8 cellular contexts compared by ENCODE assay signal in genomic region chr4:7045961-7046921, GRCh38. TPM values are rescaled to one million over a fixed set of nuclear protein-coding genes. Genes with fewer than 3 reads are reported as not detected.
A peak's percentile ranks its signal among the peaks of the same experiment; 100 is the strongest.
DNase-seq lines count a peak whose midpoint lies in the region; ATAC-seq and TF ChIP-seq lines count a peak whose summit lies in the region.

No MANE protein-coding gene starts in this region.

- 79% methylated on average over 23 of the region's 23 CpGs for WGBS in prostate gland

- POLR2A ChIA-PET in activated CD4-positive, alpha-beta memory T cell treated with anti-CD3 and anti-CD28 coated beads, Interleukin-2, amount 10 ng/mL, durations not matched to agents 7 days and 5 days (lab: Charles Lee), result interaction anchor here (1.1 to 11.9 kb wide), 4 partner anchors 13 to 405 kb away, joined by 3 to 187 read pairs (median 4); partner anchors contain the start of genes GRPEL1 and MRFAP1

- H3K36me3 ChIP-seq in prostate gland, result no peaks in the 10 kb centered on the region

- H3K27me3 Mint-ChIP-seq in activated CD4-positive, alpha-beta memory T cell treated with anti-CD3 and anti-CD28 coated beads, Interleukin-2, amount 10 ng/mL, durations not matched to agents 7 days and 5 days, result peaks cover 10% of the 10 kb centered on the region
- H3K27me3 Mint-ChIP-seq in nephron progenitor cell (ENCODE audit: low read depth, poor library complexity), result peaks cover 12% of the 10 kb centered on the region

- CTCF ChIA-PET in activated CD4-positive, alpha-beta memory T cell treated with anti-CD3 and anti-CD28 coated beads, Interleukin-2, amount 10 ng/mL, durations not matched to agents 7 days and 5 days (lab: Charles Lee), result interaction anchor here (1.3 to 7.0 kb wide), 3 partner anchors 23 to 72 kb away, joined by 3 to 127 read pairs (median 4); partner anchors contain the start of gene GRPEL1

- no peak overlapping the region for H3K27ac ChIP-seq in prostate gland

- peaks cover 28% of the 10 kb centered on the region for H3K4me1 ChIP-seq in prostate gland (replicated peaks)

- TF ChIP-seq CTCF in nephron progenitor cell (IDR thresholded peaks at IDR 0.05) (no peak), prostate gland (IDR thresholded peaks at IDR 0.05) (no peak)

- H3K27ac Mint-ChIP-seq in activated CD4-positive, alpha-beta memory T cell treated with anti-CD3 and anti-CD28 coated beads, Interleukin-2, amount 10 ng/mL, durations not matched to agents 7 days and 5 days, result peak overlapping the region; percentile 19
- peak overlapping the region; percentile 76 for H3K27ac Mint-ChIP-seq in nephron progenitor cell

- peak overlapping the region in 1 of 2 donors; percentile 1 for H3K4me3 ChIP-seq in prostate gland

- DNase-seq in GF-D8 (lab: John Stamatoyannopoulos, UW) (peak; percentile 48), nephron progenitor cell (no peak), prostate gland (ENCODE audit: low spot score) (no peak), HuH-7 (ENCODE audit: low spot score) (no peak)
- DNase-seq in activated CD4-positive, alpha-beta memory T cell treated with anti-CD3 and anti-CD28 coated beads, Interleukin-2, amount 10 ng/mL, durations not matched to agents 7 days and 5 days, result no peak

- ATAC-seq in GM21619 (IDR thresholded peaks at IDR 0.05; ENCODE audit: unreplicated experiment), result peak; percentile 26
- no peak for ATAC-seq in GM19324 (IDR thresholded peaks at IDR 0.05; ENCODE audit: low FRiP score, unreplicated experiment)
- no peak for ATAC-seq in esophagus mucosa

- H3K27me3 ChIP-seq in prostate gland (replicated peaks; ENCODE audit: insufficient read depth), result no peaks in the 10 kb centered on the region

- H3K9me3 ChIP-seq in prostate gland, result no peaks in the 10 kb centered on the region

- no peak overlapping the region for H3K4me3 Mint-ChIP-seq in activated CD4-positive, alpha-beta memory T cell treated with anti-CD3 and anti-CD28 coated beads, Interleukin-2, amount 10 ng/mL, durations not matched to agents 7 days and 5 days
- peak overlapping the region; percentile 86 for H3K4me3 Mint-ChIP-seq in nephron progenitor cell

- peaks cover 57% of the 10 kb centered on the region for H3K4me1 Mint-ChIP-seq in activated CD4-positive, alpha-beta memory T cell treated with anti-CD3 and anti-CD28 coated beads, Interleukin-2, amount 10 ng/mL, durations not matched to agents 7 days and 5 days
- H3K4me1 Mint-ChIP-seq in nephron progenitor cell, result peaks cover 59% of the 10 kb centered on the region

- intact Hi-C loops in prostate gland (cut with DNase I), result loop anchor here (10.0 kb wide), 1 partner anchor 261 kb away; the partner anchor contains the start of gene KIAA0232

- no peaks in the 10 kb centered on the region for H3K9me3 Mint-ChIP-seq in activated CD4-positive, alpha-beta memory T cell treated with anti-CD3 and anti-CD28 coated beads, Interleukin-2, amount 10 ng/mL, durations not matched to agents 7 days and 5 days
- H3K9me3 Mint-ChIP-seq in nephron progenitor cell, result no peaks in the 10 kb centered on the region

- no peak for TF ChIP-seq POLR2A in prostate gland (IDR thresholded peaks at IDR 0.05)

- peaks cover 26% of the 10 kb centered on the region for H3K36me3 Mint-ChIP-seq in activated CD4-positive, alpha-beta memory T cell treated with anti-CD3 and anti-CD28 coated beads, Interleukin-2, amount 10 ng/mL, durations not matched to agents 7 days and 5 days (ENCODE audit: low read depth)
- H3K36me3 Mint-ChIP-seq in nephron progenitor cell (ENCODE audit: low read depth), result peaks cover 3% of the 10 kb centered on the region

RNA-seq across cellular contexts. Expression of gene TADA2B, which starts 3.1 kb away (rescaled TPM):
- total RNA-seq in activated CD4-positive, alpha-beta memory T cell treated with anti-CD3 and anti-CD28 coated beads, Interleukin-2, amount 10 ng/mL, durations not matched to agents 7 days and 5 days, result 10 to 100 TPM; 26.6 to 27.3 TPM
- total RNA-seq in prostate gland (10 to 100 TPM; 34.5 to 41.2 TPM), esophagus mucosa (12.5 TPM)

RNA-seq across cellular contexts. Expression of gene GRPEL1, which starts 21.6 kb away (rescaled TPM):
- total RNA-seq in activated CD4-positive, alpha-beta memory T cell treated with anti-CD3 and anti-CD28 coated beads, Interleukin-2, amount 10 ng/mL, durations not matched to agents 7 days and 5 days, result 10 to 100 TPM; 39.8 to 40.0 TPM
- 10 to 100 TPM; 12.8 to 25.6 TPM for total RNA-seq in prostate gland
- total RNA-seq in esophagus mucosa, result 34.0 TPM
